Comparison of ENCODE assay signal across 13 cellular contexts in genomic region chr3:44885618-44886017, GRCh38. TPM values are rescaled to one million over a fixed set of nuclear protein-coding genes. Genes with fewer than 3 reads are reported as not detected.
A peak's percentile ranks its signal among the peaks of the same experiment; 100 is the strongest.
DNase-seq lines count a peak whose midpoint lies in the region; ATAC-seq and TF ChIP-seq lines count a peak whose summit lies in the region.
"Had no signal": no experiment of that assay in that cellular context is flagged by ENCODE, and none has a peak within 500 bp of the region (broad histone marks: within the 10 kb centered on the region; RNA-seq: fewer than 3 reads in every experiment).

No MANE protein-coding gene starts in this region.

- H3K9me3 Mint-ChIP-seq in activated naive CD8-positive, alpha-beta T cell treated with anti-CD3 and anti-CD28 coated beads, Interleukin-2, amount 50 U/mL, for 24 hours = no peaks in the 10 kb centered on the region
- H3K9me3 Mint-ChIP-seq in activated naive CD8-positive, alpha-beta T cell treated with anti-CD3 and anti-CD28 coated beads for 36 hours = no peaks in the 10 kb centered on the region
- no peaks in the 10 kb centered on the region for H3K9me3 Mint-ChIP-seq in activated naive CD4-positive, alpha-beta T cell treated with anti-CD3 and anti-CD28 coated beads, Interleukin-2, amount 50 U/mL, for 72 hours
- H3K9me3 Mint-ChIP-seq: central memory CD8-positive, alpha-beta T cell had no signal

- H3K4me1 Mint-ChIP-seq in activated naive CD8-positive, alpha-beta T cell treated with anti-CD3 and anti-CD28 coated beads, Interleukin-2, amount 50 U/mL, for 24 hours = peaks cover 6% of the 10 kb centered on the region
- no peaks in the 10 kb centered on the region for H3K4me1 Mint-ChIP-seq in activated naive CD8-positive, alpha-beta T cell treated with anti-CD3 and anti-CD28 coated beads for 36 hours
- H3K4me1 Mint-ChIP-seq: central memory CD8-positive, alpha-beta T cell had no signal

- no peak for TF ChIP-seq CTCF in fibroblast of the aortic adventitia (IDR thresholded peaks at IDR 0.05; ENCODE audit: insufficient read depth, low read length)
- TF ChIP-seq CTCF in thoracic aorta (IDR thresholded peaks at IDR 0.05) = no peak

- no peaks in the 10 kb centered on the region for H3K36me3 ChIP-seq in SJSA1
- H3K36me3 ChIP-seq in thoracic aorta = no peaks in the 10 kb centered on the region
- H3K36me3 ChIP-seq: BLaER1 had no signal

- no peaks in the 10 kb centered on the region for H3K36me3 Mint-ChIP-seq in activated naive CD8-positive, alpha-beta T cell treated with anti-CD3 and anti-CD28 coated beads, Interleukin-2, amount 50 U/mL, for 24 hours (ENCODE audit: low read depth)
- no peaks in the 10 kb centered on the region for H3K36me3 Mint-ChIP-seq in activated naive CD8-positive, alpha-beta T cell treated with anti-CD3 and anti-CD28 coated beads for 36 hours
- H3K36me3 Mint-ChIP-seq in activated naive CD4-positive, alpha-beta T cell treated with anti-CD3 and anti-CD28 coated beads, Interleukin-2, amount 50 U/mL, for 72 hours = no peaks in the 10 kb centered on the region

- H3K4me3 Mint-ChIP-seq in activated naive CD8-positive, alpha-beta T cell treated with anti-CD3 and anti-CD28 coated beads, Interleukin-2, amount 50 U/mL, for 24 hours = no peak overlapping the region
- H3K4me3 Mint-ChIP-seq in activated naive CD8-positive, alpha-beta T cell treated with anti-CD3 and anti-CD28 coated beads for 36 hours = no peak overlapping the region
- H3K4me3 Mint-ChIP-seq: central memory CD8-positive, alpha-beta T cell had no signal

- no peak overlapping the region for H3K4me3 ChIP-seq in SJSA1
- H3K4me3 ChIP-seq in fibroblast of the aortic adventitia (ENCODE audit: low read depth, low read length) = no peak overlapping the region
- no peak overlapping the region for H3K4me3 ChIP-seq in thoracic aorta
- H3K4me3 ChIP-seq: BLaER1 had no signal

- H3K27ac ChIP-seq in SJSA1 (peak overlapping the region; percentile 85), thoracic aorta (peak overlapping the region in 1 of 2 donors; percentile 37)
- H3K27ac ChIP-seq: BLaER1 had no signal

- no peak for DNase-seq in activated naive CD8-positive, alpha-beta T cell treated with anti-CD3 and anti-CD28 coated beads, Interleukin-2, amount 50 U/mL, for 24 hours
- DNase-seq in activated naive CD8-positive, alpha-beta T cell treated with anti-CD3 and anti-CD28 coated beads for 36 hours = no peak
- peak; percentile 88 to 92 for DNase-seq in SJSA1 (ENCODE audit: low read depth in 1 of 2, low spot score in 2 of 2)
- DNase-seq in fibroblast of the aortic adventitia (ENCODE audit: low read depth) = peak; percentile 95
- DNase-seq in thoracic aorta (ENCODE audit: low spot score) = peak; percentile 50
- DNase-seq in activated naive CD4-positive, alpha-beta T cell treated with anti-CD3 and anti-CD28 coated beads, Interleukin-2, amount 50 U/mL, for 72 hours (ENCODE audit: low spot score in 2 of 2) = no peak
- DNase-seq in germinal center (ENCODE audit: low spot score) = no peak
- DNase-seq: kidney had no signal

- peak; percentile 66 for ATAC-seq in activated naive CD8-positive, alpha-beta T cell treated with anti-CD3 and anti-CD28 coated beads, Interleukin-2, amount 50 U/mL, for 24 hours
- peak; percentile 88 for ATAC-seq in thoracic aorta (ENCODE audit: insufficient number of reproducible peaks, low FRiP score, low read depth)
- no peak for ATAC-seq in activated naive CD4-positive, alpha-beta T cell treated with anti-CD3 and anti-CD28 coated beads, Interleukin-2, amount 50 U/mL, for 72 hours
- ATAC-seq in GM18505 (IDR thresholded peaks at IDR 0.05; ENCODE audit: unreplicated experiment) = no peak

- TF ChIP-seq POLR2A in GM18505 (IDR thresholded peaks at IDR 0.05; ENCODE audit: borderline replicate concordance, extremely low read depth, insufficient read depth, insufficient read length) = no peak

- no peak overlapping the region for H3K27ac Mint-ChIP-seq in activated naive CD8-positive, alpha-beta T cell treated with anti-CD3 and anti-CD28 coated beads, Interleukin-2, amount 50 U/mL, for 24 hours
- no peak overlapping the region for H3K27ac Mint-ChIP-seq in activated naive CD8-positive, alpha-beta T cell treated with anti-CD3 and anti-CD28 coated beads for 36 hours
- H3K27ac Mint-ChIP-seq in activated naive CD4-positive, alpha-beta T cell treated with anti-CD3 and anti-CD28 coated beads, Interleukin-2, amount 50 U/mL, for 72 hours = no peak overlapping the region

- H3K9me3 ChIP-seq in SJSA1 (replicated peaks) (no peaks in the 10 kb centered on the region), thoracic aorta (no peaks in the 10 kb centered on the region)
- H3K9me3 ChIP-seq: BLaER1 had no signal

- peaks cover 7% of the 10 kb centered on the region for H3K27me3 Mint-ChIP-seq in activated naive CD8-positive, alpha-beta T cell treated with anti-CD3 and anti-CD28 coated beads, Interleukin-2, amount 50 U/mL, for 24 hours
- peaks cover 4% of the 10 kb centered on the region for H3K27me3 Mint-ChIP-seq in activated naive CD8-positive, alpha-beta T cell treated with anti-CD3 and anti-CD28 coated beads for 36 hours

- H3K4me1 ChIP-seq in SJSA1 (replicated peaks) = peaks cover 44% of the 10 kb centered on the region
- peaks cover 17 to 20% of the 10 kb centered on the region in 2 donors for H3K4me1 ChIP-seq in thoracic aorta (ENCODE audit: control insufficient read depth in 1 of 2, low read depth in 2 of 2)
- H3K4me1 ChIP-seq: BLaER1 had no signal

- no peaks in the 10 kb centered on the region for H3K27me3 ChIP-seq in SJSA1 (replicated peaks)
- no peaks in the 10 kb centered on the region for H3K27me3 ChIP-seq in thoracic aorta (replicated peaks; ENCODE audit: insufficient read depth)
- H3K27me3 ChIP-seq: BLaER1 had no signal

RNA-seq across cellular contexts. Expression of gene TGM4, which starts 11.2 kb away (rescaled TPM):
- total RNA-seq in activated naive CD8-positive, alpha-beta T cell treated with anti-CD3 and anti-CD28 coated beads for 36 hours = not detected
- 0.05 TPM in 1 of 2 replicates, not detected in the other for total RNA-seq in SJSA1 (2014; rRNA removed; shearing (Covaris generic))
- not detected in 2 replicates for total RNA-seq in fibroblast of the aortic adventitia (ENCODE audit: low replicate concordance)
- not detected for total RNA-seq in thoracic aorta
- total RNA-seq in activated naive CD4-positive, alpha-beta T cell treated with anti-CD3 and anti-CD28 coated beads, Interleukin-2, amount 50 U/mL, for 72 hours = not detected
- total RNA-seq: kidney, skeletal muscle tissue, subcutaneous adipose tissue had no signal

RNA-seq across cellular contexts. Expression of gene TMEM42, which starts 23.9 kb away (rescaled TPM):
- total RNA-seq in activated naive CD8-positive, alpha-beta T cell treated with anti-CD3 and anti-CD28 coated beads for 36 hours = 1 to 10 TPM; 6.9 to 7.7 TPM
- 3.8 and 4.8 TPM in 2 replicates for total RNA-seq in SJSA1 (2014; rRNA removed; shearing (Covaris generic))
- 13.7 and 20.5 TPM in 2 replicates for total RNA-seq in fibroblast of the aortic adventitia (ENCODE audit: low replicate concordance)
- total RNA-seq in thoracic aorta = 10 to 100 TPM in 1 of 2 donors, 1 to 10 TPM in 1; 3.0 to 22.7 TPM
- total RNA-seq in activated naive CD4-positive, alpha-beta T cell treated with anti-CD3 and anti-CD28 coated beads, Interleukin-2, amount 50 U/mL, for 72 hours = 1 to 10 TPM; 6.2 to 9.4 TPM

Comparison
In these comparisons a context has a peak if more than half of its experiments do, and no peak if none do; other contexts are left out.
1. ATAC-seq: peak in activated naive CD8-positive, alpha-beta T cell treated with anti-CD3 and anti-CD28 coated beads, Interleukin-2, amount 50 U/mL, for 24 hours (single experiment) and thoracic aorta (single experiment); none in activated naive CD4-positive, alpha-beta T cell treated with anti-CD3 and anti-CD28 coated beads, Interleukin-2, amount 50 U/mL, for 72 hours (0 of 2) and GM18505 (single experiment).
2. DNase-seq: peak in SJSA1 (2 of 2), fibroblast of the aortic adventitia (single experiment) and thoracic aorta (single experiment); none in activated naive CD8-positive, alpha-beta T cell treated with anti-CD3 and anti-CD28 coated beads, Interleukin-2, amount 50 U/mL, for 24 hours (single experiment), activated naive CD8-positive, alpha-beta T cell treated with anti-CD3 and anti-CD28 coated beads for 36 hours (single experiment), activated naive CD4-positive, alpha-beta T cell treated with anti-CD3 and anti-CD28 coated beads, Interleukin-2, amount 50 U/mL, for 72 hours (0 of 2) and germinal center (single experiment).